20 cellular contexts compared by ENCODE assay signal in genomic region chr19:35554076-35554475, GRCh38. TPM values are rescaled to one million over a fixed set of nuclear protein-coding genes. Genes with fewer than 3 reads are reported as not detected.
A peak's percentile ranks its signal among the peaks of the same experiment; 100 is the strongest.
DNase-seq lines count a peak whose midpoint lies in the region; ATAC-seq, FAIRE-seq and TF ChIP-seq lines count a peak whose summit lies in the region.
"Had no signal": no experiment of that assay in that cellular context is flagged by ENCODE, and none has a peak within 500 bp of the region (broad histone marks: within the 10 kb centered on the region; RNA-seq: fewer than 3 reads in every experiment).

No MANE protein-coding gene starts in this region.

- H2AK5ac ChIP-seq in neuronal stem cell (ENCODE audit: low read depth, low read length): no peak overlapping the region

- WGBS in neuronal stem cell (ENCODE audit: extremely low coverage in 2 of 2, insufficient read length in 2 of 2, insufficient replicate concordance in 1 of 2), 2 donors: no CpG with 5 or more reads among the region's 5 CpGs

- H2BK15ac ChIP-seq in neuronal stem cell (ENCODE audit: low read length): no peak overlapping the region

- no peak overlapping the region for H2BK12ac ChIP-seq in neuronal stem cell (ENCODE audit: low read length)

- H3K14ac ChIP-seq in neuronal stem cell (ENCODE audit: low read length): no peak overlapping the region

- H3K27ac ChIP-seq in astrocyte (ENCODE audit: low read depth, low read length): no peak overlapping the region
- H3K27ac ChIP-seq in neuronal stem cell (replicated peaks; ENCODE audit: low read length): no peak overlapping the region
- H3K27ac ChIP-seq: 22Rv1, KMS-11 had no signal

- H3K4me2 ChIP-seq in astrocyte (ENCODE audit: low read length) (no peak overlapping the region), neuronal stem cell (ENCODE audit: insufficient read depth, low read length, poor library complexity, severe bottlenecking) (no peak overlapping the region)
- H3K4me2 ChIP-seq: KMS-11 had no signal

- H3K27me3 Mint-ChIP-seq in astrocyte (ENCODE audit: low read depth, unreplicated experiment): peaks cover 47% of the 10 kb centered on the region

- H4K8ac ChIP-seq in neuronal stem cell (ENCODE audit: low read depth, low read length): no peak overlapping the region

- no peaks in the 10 kb centered on the region for H3K79me1 ChIP-seq in neuronal stem cell (ENCODE audit: low read depth, low read length)

- H3K9me3 Mint-ChIP-seq in astrocyte (ENCODE audit: unreplicated experiment): no peaks in the 10 kb centered on the region
- H3K9me3 Mint-ChIP-seq: CD8-positive, alpha-beta memory T cell had no signal

- TF ChIP-seq CTCF in astrocyte (IDR thresholded peaks at IDR 0.05; ENCODE audit: insufficient read depth, low read depth, low read length): no peak

- H3K27me3 ChIP-seq in astrocyte (ENCODE audit: insufficient read depth, low read length) (peaks cover 8% of the 10 kb centered on the region), neuronal stem cell (ENCODE audit: control insufficient read depth in 3 of 3, insufficient read depth in 3 of 3, low read depth in 1 of 3, low read length in 3 of 3) (peaks cover 0 to 40% (median 18%) of the 10 kb centered on the region in 3 experiments)

- H4K20me1 ChIP-seq in astrocyte (ENCODE audit: insufficient read depth, low read length): peaks cover 11% of the 10 kb centered on the region

- H3K9ac ChIP-seq in astrocyte (ENCODE audit: low read length) (no peak overlapping the region), neuronal stem cell (ENCODE audit: low read depth, low read length, poor library complexity) (peak overlapping the region; percentile 25)
- H3K9ac ChIP-seq: KMS-11 had no signal

- no peak overlapping the region for H3K4me3 Mint-ChIP-seq in astrocyte (ENCODE audit: unreplicated experiment)
- H3K4me3 Mint-ChIP-seq: IgD-negative memory B cell had no signal

- no peak for ATAC-seq in GM21515 (IDR thresholded peaks at IDR 0.05; ENCODE audit: unreplicated experiment)
- no peak for ATAC-seq in GM21360 (IDR thresholded peaks at IDR 0.05; ENCODE audit: unreplicated experiment)
- no peak for ATAC-seq in HG02870 (IDR thresholded peaks at IDR 0.05; ENCODE audit: unreplicated experiment)

- peak overlapping the region; percentile 21 for H3K27ac Mint-ChIP-seq in astrocyte (ENCODE audit: unreplicated experiment)
- H3K27ac Mint-ChIP-seq: CD14-positive monocyte; CD8-positive, alpha-beta memory T cell had no signal

- FAIRE-seq in astrocyte (lab: Jason Lieb, UNC): no peak
- FAIRE-seq: GM18507 had no signal

- H3K9me3 ChIP-seq in astrocyte (ENCODE audit: insufficient read depth, low read depth, low read length) (no peaks in the 10 kb centered on the region), neuronal stem cell (replicated peaks in 1 of 2; ENCODE audit: control insufficient read depth in 2 of 2, insufficient read depth in 1 of 2, low read depth in 1 of 2, low read length in 2 of 2) (peaks cover 0 to 3% of the 10 kb centered on the region in 2 donors)

- no peak overlapping the region for H3K18ac ChIP-seq in neuronal stem cell (ENCODE audit: low read length)

- DNase-seq in DMS53 (lab: John Stamatoyannopoulos, UW) (peak; percentile 29), DMS53 treated with DMSO at 0.1 percent for 48 hours (lab: John Stamatoyannopoulos, UW; ENCODE audit: unreplicated experiment) (no peak), astrocyte (ENCODE audit: low read depth) (no peak), neuronal stem cell (ENCODE audit: low spot score) (no peak)
- DNase-seq: Caco-2; CD8-positive, alpha-beta memory T cell; HCEC 1CT had no signal

- H3K4me1 Mint-ChIP-seq in astrocyte (ENCODE audit: low read depth, unreplicated experiment): no peaks in the 10 kb centered on the region

- no peaks in the 10 kb centered on the region for H3K79me2 ChIP-seq in astrocyte (ENCODE audit: insufficient read depth, low read length)

- no peak overlapping the region for H2BK5ac ChIP-seq in neuronal stem cell (ENCODE audit: low read length)

- H3K23ac ChIP-seq in neuronal stem cell (ENCODE audit: low read depth, low read length, poor library complexity): no peak overlapping the region

- no peaks in the 10 kb centered on the region for H3K36me3 ChIP-seq in astrocyte (ENCODE audit: insufficient read depth, low read length)
- peaks cover 7 to 8% of the 10 kb centered on the region in 2 donors for H3K36me3 ChIP-seq in neuronal stem cell (replicated peaks in 1 of 2; ENCODE audit: control insufficient read depth in 2 of 2, insufficient read depth in 2 of 2, low read length in 2 of 2)

- H4K91ac ChIP-seq in neuronal stem cell (ENCODE audit: low read depth, low read length, poor library complexity): no peak overlapping the region

- H3K4me1 ChIP-seq in astrocyte (ENCODE audit: insufficient read depth, low read length) (peaks cover 2% of the 10 kb centered on the region), neuronal stem cell (ENCODE audit: control insufficient read depth in 2 of 2, insufficient read depth in 1 of 2, low read depth in 1 of 2, low read length in 2 of 2) (peaks cover 0 to 3% of the 10 kb centered on the region in 2 donors)

- H3K4me3 ChIP-seq in astrocyte (ENCODE audit: insufficient read depth, low read depth, low read length) (no peak overlapping the region), neuronal stem cell (ENCODE audit: low read length in 2 of 2) (no peak overlapping the region)

- peaks cover 5% of the 10 kb centered on the region for H3K36me3 Mint-ChIP-seq in astrocyte (ENCODE audit: low read depth, unreplicated experiment)

- H3K4ac ChIP-seq in neuronal stem cell (ENCODE audit: low read length): no peak overlapping the region

- H2AFZ ChIP-seq in astrocyte (ENCODE audit: low read depth, low read length): no peak overlapping the region
- H2AFZ ChIP-seq in neuronal stem cell (ENCODE audit: low read length): no peak overlapping the region

- H2BK120ac ChIP-seq in neuronal stem cell (ENCODE audit: low read depth, low read length): no peak overlapping the region

RNA-seq across cellular contexts. Expression of gene TMEM147, which starts 8.7 kb away (rescaled TPM):
- total RNA-seq in astrocyte: 68.2 and 69.3 TPM in 2 replicates
- 86.7 TPM for polyA plus RNA-seq in neuronal stem cell (2013, experiment 1 of 2)
- polyA plus RNA-seq in neuronal stem cell (2013, experiment 2 of 2): 90.3 TPM

RNA-seq across cellular contexts. Expression of gene ATP4A, which starts 9.4 kb away (rescaled TPM):
- total RNA-seq in astrocyte: not detected in 2 replicates
- polyA plus RNA-seq in neuronal stem cell (2013, experiment 1 of 2): 0.04 TPM
- polyA plus RNA-seq in neuronal stem cell (2013, experiment 2 of 2): 0.03 TPM
- total RNA-seq: A673; Caco-2; CD8-positive, alpha-beta memory T cell; Daoy; H4; HT1080 had no signal
- polyA plus RNA-seq: BJ; CD14-positive monocyte; CD8-positive, alpha-beta memory T cell; IgD-negative memory B cell had no signal

RNA-seq across cellular contexts. Expression of gene GAPDHS, which starts 20.8 kb away (rescaled TPM):
- total RNA-seq in astrocyte: not detected in 2 replicates
- 0.03 TPM for polyA plus RNA-seq in neuronal stem cell (2013, experiment 1 of 2)
- polyA plus RNA-seq in neuronal stem cell (2013, experiment 2 of 2): not detected
- total RNA-seq: A673; Caco-2; CD8-positive, alpha-beta memory T cell; Daoy; H4; HT1080 had no signal
- polyA plus RNA-seq: BJ; CD14-positive monocyte; CD8-positive, alpha-beta memory T cell; IgD-negative memory B cell had no signal

RNA-seq across cellular contexts. Expression of gene SBSN, which starts 26.0 kb away (rescaled TPM):
- total RNA-seq in astrocyte: 0.18 and 0.38 TPM in 2 replicates
- polyA plus RNA-seq in neuronal stem cell (2013, experiment 1 of 2): 0.06 TPM
- polyA plus RNA-seq in neuronal stem cell (2013, experiment 2 of 2): 0.10 TPM
- total RNA-seq: A673; Caco-2; CD8-positive, alpha-beta memory T cell had no signal
- polyA plus RNA-seq: CD14-positive monocyte; CD8-positive, alpha-beta memory T cell; IgD-negative memory B cell had no signal

RNA-seq across cellular contexts. Expression of gene PMIS2, which starts 31.9 kb away (rescaled TPM):
- total RNA-seq in astrocyte: not detected in 2 replicates
- polyA plus RNA-seq in neuronal stem cell (2013, experiment 1 of 2): not detected
- polyA plus RNA-seq in neuronal stem cell (2013, experiment 2 of 2): not detected
- total RNA-seq: A673; Caco-2; CD8-positive, alpha-beta memory T cell; Daoy; H4; HT1080 had no signal
- polyA plus RNA-seq: BJ; CD14-positive monocyte; CD8-positive, alpha-beta memory T cell; IgD-negative memory B cell had no signal
